ENCODE assay signal across 23 cellular contexts in genomic region chr1:4685466-4685865, GRCh38. TPM values are rescaled to one million over a fixed set of nuclear protein-coding genes. Genes with fewer than 3 reads are reported as not detected.
"Had no signal": no experiment of that assay in that cellular context is flagged by ENCODE, and none has a peak within 500 bp of the region (broad histone marks: within the 10 kb centered on the region; RNA-seq: fewer than 3 reads in every experiment).

No MANE protein-coding gene starts in this region.

- H3K4me2 ChIP-seq: SK-N-SH had no signal

- H3K9me3 ChIP-seq: SK-N-SH had no signal

- DNase-seq: KBM-7, MV-4-11, NCI-H1048, NCI-H1105, NCI-H1436 treated with DMSO at 0.1 percent for 48 hours, NCI-H1694 treated with DMSO at 0.1 percent for 48 hours, NCI-H1930, NCI-H2081 treated with DMSO at 0.1 percent for 48 hours, NCI-H2171, NCI-H226, NCI-H446, NCI-H510A, NCI-H524 treated with DMSO at 0.1 percent for 48 hours, NCI-H69, NCI-H774, Right ventricle myocardium superior, RPMI8226, SIG-M5, SK-N-SH had no signal

RNA-seq across cellular contexts. Expression of gene AJAP1, which starts 31.1 kb away (rescaled TPM):
- total RNA-seq: HT-29, LHCN-M2, MCF 10A, SK-MEL-5 had no signal
- polyA plus RNA-seq: SK-N-SH had no signal
